Comparison of ENCODE assay signal across 9 cellular contexts in genomic region chr5:37738057-37738691, GRCh38.
DNase-seq lines count a peak whose midpoint lies in the region; ATAC-seq and TF ChIP-seq lines count a peak whose summit lies in the region.
"Had no signal": no experiment of that assay in that cellular context is flagged by ENCODE, and none has a peak within 500 bp of the region (broad histone marks: within the 10 kb centered on the region; RNA-seq: fewer than 3 reads in every experiment).

No MANE protein-coding gene starts in this region.

- H2AFZ ChIP-seq in DND-41 (ENCODE audit: low read depth, low read length): no peak overlapping the region

- no peak overlapping the region for H3K9ac ChIP-seq in DND-41 (ENCODE audit: low read depth, low read length)
- no peak overlapping the region for H3K9ac ChIP-seq in endodermal cell (ENCODE audit: extremely low read depth, low read length, poor library complexity, severe bottlenecking)

- POLR2A ChIA-PET in RWPE1 (lab: Yijun Ruan, JAX; ENCODE audit: low non-redundant PET): no interaction called here

- ATAC-seq in DND-41 (ENCODE audit: insufficient read depth, low read depth): peak; percentile 78
- peak; percentile 74 for ATAC-seq in GM19455 (IDR thresholded peaks at IDR 0.05; ENCODE audit: unreplicated experiment)
- peak; percentile 92 for ATAC-seq in HG03469 (IDR thresholded peaks at IDR 0.05; ENCODE audit: unreplicated experiment)
- ATAC-seq: naive thymus-derived CD8-positive, alpha-beta T cell had no signal

- H4K20me1 ChIP-seq in DND-41 (ENCODE audit: insufficient read depth, low read length): no peaks in the 10 kb centered on the region

- CTCF ChIA-PET in RWPE1 (lab: Yijun Ruan, JAX): interaction anchor here (0.6 to 0.8 kb wide), 4 partner anchors 14 to 202 kb away, joined by 3 to 5 read pairs (median 4); no protein-coding TSS in a partner anchor

- H3K27ac Mint-ChIP-seq in endodermal cell: no peak overlapping the region

- H3K4me2 ChIP-seq in DND-41 (ENCODE audit: insufficient read depth, low read length): no peak overlapping the region

- no peaks in the 10 kb centered on the region for H3K4me1 Mint-ChIP-seq in endodermal cell

- DNase-seq in DND-41 (no peak), RWPE1 (ENCODE audit: low spot score) (peak; percentile 59), fibroblast of mammary gland (ENCODE audit: low read depth) (peak; percentile 97), substantia nigra (lab: John Stamatoyannopoulos, UW) (peak in 1 of 49 donors; percentile 15), OCI-M2 (lab: John Stamatoyannopoulos, UW; ENCODE audit: unreplicated experiment) (no peak), endodermal cell (no peak)

- H3K27me3 Mint-ChIP-seq in endodermal cell (ENCODE audit: insufficient read depth): no peaks in the 10 kb centered on the region
- H3K27me3 Mint-ChIP-seq: naive thymus-derived CD8-positive, alpha-beta T cell had no signal

- H3K27ac ChIP-seq in DND-41 (ENCODE audit: low read length) (no peak overlapping the region), RWPE1 (no peak overlapping the region), substantia nigra (ENCODE audit: low read depth, low read length, poor library complexity, severe bottlenecking) (peak overlapping the region; percentile 19), endodermal cell (ENCODE audit: low read depth, low read length) (no peak overlapping the region)

- no peaks in the 10 kb centered on the region for H3K9me3 ChIP-seq in DND-41 (ENCODE audit: insufficient read depth, low read length, severe bottlenecking)
- H3K9me3 ChIP-seq in endodermal cell (ENCODE audit: control insufficient read depth, low read length): no peaks in the 10 kb centered on the region

- WGBS in endodermal cell (ENCODE audit: insufficient coverage in 1 of 2, insufficient read length in 1 of 2), 2 experiments: 94 to 100% methylated on average over 1 to 4 of the region's 4 CpGs

- no peak overlapping the region for H3K4me3 Mint-ChIP-seq in endodermal cell
- H3K4me3 Mint-ChIP-seq: naive thymus-derived CD8-positive, alpha-beta T cell had no signal

- H3K4me3 ChIP-seq in DND-41 (ENCODE audit: low read depth in 1 of 2, low read length in 2 of 2) (no peak overlapping the region), fibroblast of mammary gland (ENCODE audit: control insufficient read depth, low read depth, low read length) (no peak overlapping the region), endodermal cell (ENCODE audit: low read length) (no peak overlapping the region)

- H3K36me3 Mint-ChIP-seq in endodermal cell (ENCODE audit: low read depth): peaks cover 13% of the 10 kb centered on the region

- TF ChIP-seq CTCF in DND-41 (IDR thresholded peaks at IDR 0.05; ENCODE audit: borderline replicate concordance, extremely low read depth, low read length, poor library complexity, severe bottlenecking) (no peak), RWPE1 (conservative IDR thresholded peaks at IDR 0.05; ENCODE audit: low read depth) (no peak), fibroblast of mammary gland (conservative IDR thresholded peaks at IDR 0.05; ENCODE audit: control insufficient read depth, insufficient read depth, low read depth, low read length) (no peak), endodermal cell (conservative IDR thresholded peaks at IDR 0.05) (no peak)

- H3K9me3 Mint-ChIP-seq in endodermal cell: peaks cover 3% of the 10 kb centered on the region

- H3K79me2 ChIP-seq in DND-41 (ENCODE audit: insufficient read depth, low read length): no peaks in the 10 kb centered on the region

- H3K27me3 ChIP-seq in DND-41 (ENCODE audit: insufficient read depth, low read length, poor library complexity): no peaks in the 10 kb centered on the region
- H3K27me3 ChIP-seq in endodermal cell (ENCODE audit: control insufficient read depth, insufficient read depth, low read length, poor library complexity, severe bottlenecking): no peaks in the 10 kb centered on the region

- H3K4me1 ChIP-seq in DND-41 (ENCODE audit: insufficient read depth, low read length): 0 out of 2 replicates have a peak, but pooled peaks cover 2% of the 10 kb centered on the region
- no peaks in the 10 kb centered on the region for H3K4me1 ChIP-seq in endodermal cell (ENCODE audit: control insufficient read depth, insufficient read depth, low read length)

- peaks cover 8% of the 10 kb centered on the region for H3K36me3 ChIP-seq in DND-41 (ENCODE audit: insufficient read depth, low read length)
- H3K36me3 ChIP-seq in endodermal cell (ENCODE audit: control insufficient read depth, insufficient read depth, low read length): no peaks in the 10 kb centered on the region

Comparison
In these comparisons a context has a peak if more than half of its experiments do, and no peak if none do; other contexts are left out.
1. DNase-seq: peak in RWPE1 (single experiment) and fibroblast of mammary gland (single experiment); none in DND-41 (single experiment), OCI-M2 (single experiment) and endodermal cell (single experiment).
2. Peak in every context shown above with its lines, with median percentiles within 50 percentile points of each other: ATAC-seq.